20 cellular contexts compared by ENCODE assay signal in the genomic region with DNA sequence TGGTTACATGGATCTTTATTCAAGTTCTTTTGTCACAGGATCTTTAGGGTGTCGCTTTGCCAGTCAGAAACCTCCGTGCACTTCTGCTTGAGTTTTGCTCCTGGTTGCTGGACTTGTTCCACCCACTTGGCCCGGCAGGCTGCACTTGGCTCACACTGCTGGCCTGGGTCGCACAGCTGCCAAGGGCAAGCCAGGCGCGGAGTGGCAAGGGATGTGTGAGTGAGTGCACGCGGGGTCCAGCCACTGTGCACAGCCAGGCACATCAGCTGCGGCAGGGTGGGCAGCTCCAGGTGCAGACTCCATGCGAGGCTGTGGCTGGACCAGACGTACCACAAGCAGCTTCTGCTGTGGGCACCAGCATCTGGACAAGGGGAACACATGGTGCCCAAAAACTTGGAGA.
A peak's percentile ranks its signal among the peaks of the same experiment; 100 is the strongest.
DNase-seq lines count a peak whose midpoint lies in the region; ATAC-seq and TF ChIP-seq lines count a peak whose summit lies in the region.
"Had no signal": no experiment of that assay in that cellular context is flagged by ENCODE, and none has a peak within 500 bp of the region (broad histone marks: within the 10 kb centered on the region; RNA-seq: fewer than 3 reads in every experiment).

No MANE protein-coding gene starts in this region.

- ATAC-seq in heart left ventricle: peak; percentile 97 to 98 (median 97)
- no peak for ATAC-seq in HG03280 (IDR thresholded peaks at IDR 0.05; ENCODE audit: unreplicated experiment)
- ATAC-seq: CD8-positive, alpha-beta T cell had no signal

- DNase-seq in OCI-LY7 (ENCODE audit: low spot score) (no peak), heart left ventricle (peak; percentile 60 to 85 (median 82)), midbrain (lab: John Stamatoyannopoulos, UW) (peak; percentile 7), stomach (peak; percentile 64), DMS 273 treated with DMSO at 0.1 percent for 48 hours (lab: John Stamatoyannopoulos, UW) (no peak), NCI-H1417 (lab: John Stamatoyannopoulos, UW) (no peak)
- DNase-seq: Calu3; CD8-positive, alpha-beta T cell; DMS53; H9; Karpas-422; NCI-H1436; NCI-H1930; NCI-H226; NCI-H524; NCI-H82; RPMI8226; SJCRH30 had no signal

- intact Hi-C loops in OCI-LY7 (cut with micrococcal nuclease; ENCODE audit: unreplicated experiment): loop anchor here (5.0 kb wide), 2 partner anchors 360 to 620 kb away; a partner anchor contains a TSS
- intact Hi-C loops in heart left ventricle (cut with DNase I): loop anchor here in 3 of 10 donors (10.0 kb wide), 3 partner anchors 367 to 1657 kb away; no protein-coding TSS in a partner anchor
- intact Hi-C loops in stomach (cut with DNase I; ENCODE audit: low total_unique reads): no loop called here

- TF ChIP-seq POLR2A in heart left ventricle (IDR thresholded peaks at IDR 0.05): no peak
- TF ChIP-seq POLR2A in stomach (IDR thresholded peaks at IDR 0.05): no peak

- peak overlapping the region; percentile 78 for H3K4me3 ChIP-seq in OCI-LY7 (ENCODE audit: low read depth, low read length, poor library complexity, severe bottlenecking)
- H3K4me3 ChIP-seq in heart left ventricle: no peak overlapping the region
- no peak overlapping the region for H3K4me3 ChIP-seq in stomach
- H3K4me3 ChIP-seq: BLaER1 treated with 17β-estradiol and CSF1 and Interleukin-3, amounts not matched to agents 10 nM and 100 nM; SJCRH30 had no signal

- peaks cover 47% of the 10 kb centered on the region for H3K4me1 ChIP-seq in OCI-LY7 (ENCODE audit: insufficient read depth, low read length, poor library complexity, severe bottlenecking)
- peaks cover 0 to 23% (median 0%) of the 10 kb centered on the region in 12 donors for H3K4me1 ChIP-seq in heart left ventricle
- peaks cover 0 to 13% (median 3%) of the 10 kb centered on the region in 4 donors for H3K4me1 ChIP-seq in stomach

- no peaks in the 10 kb centered on the region for H3K9me2 ChIP-seq in OCI-LY7 (ENCODE audit: insufficient read depth, low read length)

- CTCF ChIA-PET in OCI-LY7 (lab: Charles Lee; ENCODE audit: unreplicated experiment): no interaction called here

- H3K79me2 ChIP-seq in OCI-LY7 (ENCODE audit: insufficient read depth, low read depth, low read length): peaks cover 77% of the 10 kb centered on the region

- H2AFZ ChIP-seq in OCI-LY7 (ENCODE audit: low read length): no peak overlapping the region

- no peaks in the 10 kb centered on the region for H4K20me1 ChIP-seq in OCI-LY7 (ENCODE audit: insufficient read depth, low read length)
- H4K20me1 ChIP-seq: BLaER1 treated with 17β-estradiol and CSF1 and Interleukin-3, amounts not matched to agents 10 nM and 100 nM had no signal

- peak overlapping the region; percentile 69 for H3K4me2 ChIP-seq in OCI-LY7 (ENCODE audit: low read length)
- H3K4me2 ChIP-seq: BLaER1 treated with 17β-estradiol and CSF1 and Interleukin-3, amounts not matched to agents 10 nM and 100 nM had no signal

- BruUV-seq in OCI-LY7 (replicated peaks; lab: Mats Ljungman, UMichigan): no TSS peak

- WGBS in heart left ventricle, 4 donors: 58 to 74% (median 67%) methylated on average over 7 to 11 of the region's 11 CpGs
- WGBS in stomach, 5 donors: 66 to 93% (median 75%) methylated on average over 9 to 11 of the region's 11 CpGs

- H3K27me3 ChIP-seq in heart left ventricle (no peaks in the 10 kb centered on the region), stomach (no peaks in the 10 kb centered on the region)
- H3K27me3 ChIP-seq: BLaER1 treated with 17β-estradiol and CSF1 and Interleukin-3, amounts not matched to agents 10 nM and 100 nM; SJCRH30 had no signal

- H3K36me3 ChIP-seq in OCI-LY7 (ENCODE audit: insufficient read depth, low read length): peaks cover 72% of the 10 kb centered on the region
- H3K36me3 ChIP-seq in heart left ventricle: peaks cover 0 to 36% (median 12%) of the 10 kb centered on the region in 9 donors
- peaks cover 16 to 47% (median 44%) of the 10 kb centered on the region in 4 donors for H3K36me3 ChIP-seq in stomach

- H3K27ac ChIP-seq in OCI-LY7 (ENCODE audit: low read depth, low read length, poor library complexity, severe bottlenecking) (peak overlapping the region; percentile 87), heart left ventricle (peak overlapping the region in 1 of 12 donors; percentile 30), stomach (no peak overlapping the region)
- H3K27ac ChIP-seq: BLaER1 treated with 17β-estradiol and CSF1 and Interleukin-3, amounts not matched to agents 10 nM and 100 nM; SJCRH30 had no signal

- POLR2A ChIA-PET in OCI-LY7 (lab: Charles Lee): interaction anchor here (0.9 to 1.1 kb wide), 3 partner anchors 15 to 122 kb away, joined by 3 read pairs; no protein-coding TSS in a partner anchor

- no peak for TF ChIP-seq EP300 in stomach (IDR thresholded peaks at IDR 0.05)

- H3K9me3 ChIP-seq in OCI-LY7 (ENCODE audit: low read length) (peaks cover 47% of the 10 kb centered on the region; the same call in 1 of the 2 replicates), heart left ventricle (no peaks in the 10 kb centered on the region), stomach (no peaks in the 10 kb centered on the region)
- H3K9me3 ChIP-seq: SJCRH30 had no signal

- TF ChIP-seq CTCF in OCI-LY7 (conservative IDR thresholded peaks at IDR 0.05; ENCODE audit: low read length) (no peak), heart left ventricle (IDR thresholded peaks at IDR 0.05) (no peak), stomach (IDR thresholded peaks at IDR 0.05) (no peak)

Comparison
In these comparisons a context has a peak if more than half of its experiments do, and no peak if none do; other contexts are left out.
1. DNase-seq: peak in heart left ventricle (5 of 5), midbrain (single experiment) and stomach (single experiment); none in OCI-LY7 (single experiment), DMS 273 treated with DMSO at 0.1 percent for 48 hours (single experiment) and NCI-H1417 (0 of 3).